ENCODE assay signal across 8 cellular contexts in genomic region chr13:109869312-109870237, GRCh38.
DNase-seq lines count a peak whose midpoint lies in the region; TF ChIP-seq lines count a peak whose summit lies in the region.

No MANE protein-coding gene starts in this region.

- peak; percentile 45 for TF ChIP-seq CTCF in kidney epithelial cell (IDR thresholded peaks at IDR 0.05; ENCODE audit: insufficient read depth, low read length, poor library complexity, severe bottlenecking)

- no peaks in the 10 kb centered on the region for H3K36me3 ChIP-seq in kidney epithelial cell (ENCODE audit: control insufficient read depth, insufficient read depth, low read length)

- peak overlapping the region; percentile 12 for H3K4me3 ChIP-seq in kidney epithelial cell (ENCODE audit: low read depth, low read length)

- no peaks in the 10 kb centered on the region for H3K27me3 ChIP-seq in kidney epithelial cell (ENCODE audit: control insufficient read depth, insufficient read depth, low read length)

- DNase-seq in activated T-cell treated with anti-CD3 and anti-CD28 coated beads for 24 hours (ENCODE audit: low read depth) (peak; percentile 5), NCI-H510A (lab: John Stamatoyannopoulos, UW) (peak; percentile 68), astrocyte of the hippocampus (ENCODE audit: low read depth, low spot score) (peak; percentile 74), kidney epithelial cell (ENCODE audit: low read depth) (peak; percentile 47), mesenteric fat pad (ENCODE audit: low spot score) (no peak), SIG-M5 treated with dmso at 0.1 percent for 504 hours (lab: John Stamatoyannopoulos, UW; ENCODE audit: unreplicated experiment) (no peak)
- no peak for DNase-seq in activated T-cell treated with anti-CD3 and anti-CD28 coated beads, Interleukin-2, amount 50 U/mL, for 1 hour
- peak; percentile 1 for DNase-seq in stimulated activated CD8-positive, alpha-beta memory T cell treated with anti-CD3 and anti-CD28 coated beads, Interleukin-12 subunit alpha, Interleukin-12 subunit beta, amount 100 ng/mL, for 24 hours (ENCODE audit: extremely low read depth)

Comparison
In these comparisons a context has a peak if more than half of its experiments do, and no peak if none do; other contexts are left out.
1. DNase-seq: peak in activated T-cell treated with anti-CD3 and anti-CD28 coated beads for 24 hours (single experiment), NCI-H510A (single experiment), astrocyte of the hippocampus (single experiment), kidney epithelial cell (single experiment) and stimulated activated CD8-positive, alpha-beta memory T cell treated with anti-CD3 and anti-CD28 coated beads, Interleukin-12 subunit alpha, Interleukin-12 subunit beta, amount 100 ng/mL, for 24 hours (single experiment); none in activated T-cell treated with anti-CD3 and anti-CD28 coated beads, Interleukin-2, amount 50 U/mL, for 1 hour (single experiment), mesenteric fat pad (single experiment) and SIG-M5 treated with dmso at 0.1 percent for 504 hours (single experiment).